Comparison of ENCODE assay signal across 1 cellular context in the genomic region with DNA sequence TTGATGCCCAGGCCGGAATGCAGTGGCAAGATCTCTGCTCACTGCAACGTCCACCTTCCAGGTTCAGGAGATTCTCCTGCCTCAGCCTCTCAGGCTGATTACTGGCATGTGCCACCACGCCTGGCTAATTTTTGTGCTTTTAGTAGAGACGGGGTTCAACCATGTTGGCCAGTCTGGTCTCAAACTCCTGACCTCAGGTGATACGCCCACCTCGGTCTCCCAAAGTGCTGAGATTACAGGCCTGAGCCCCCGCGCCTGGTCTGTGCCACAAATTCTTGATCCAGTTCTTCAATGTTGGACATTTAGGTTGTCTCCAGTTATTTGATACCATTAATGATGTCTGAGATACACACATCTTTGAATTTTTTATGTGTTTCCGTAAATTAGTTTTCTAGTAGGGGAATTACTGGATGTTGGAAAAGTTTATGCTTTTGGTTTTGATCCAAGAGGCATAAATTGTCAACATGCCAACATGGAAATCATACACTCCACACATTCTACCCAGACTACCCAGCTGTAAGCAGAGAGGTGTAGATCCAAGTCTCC.
A peak's percentile ranks its signal among the peaks of the same experiment; 100 is the strongest.
TF ChIP-seq lines count a peak whose summit lies in the region.

No MANE protein-coding gene starts in this region.

TF ChIP-seq in GM12878, 131 proteins besides CTCF, POLR2A, EP300 and RAD21:
- TF ChIP-seq BMI1 (IDR thresholded peaks at IDR 0.05; ENCODE audit: borderline replicate concordance) (peak; percentile 21; the same call in 1 of the 2 replicates), PAX5 (IDR thresholded peaks at IDR 0.05; ENCODE audit: borderline replicate concordance, low read depth, low read length) (peak; percentile 52; the same call in 1 of the 2 replicates), SMAD5 (IDR thresholded peaks at IDR 0.05; ENCODE audit: low read depth) (no peak), SMARCA5 (IDR thresholded peaks at IDR 0.05) (0 out of 2 replicates have a peak, but pooled peaks have one; percentile 11), SMC3 (IDR thresholded peaks at IDR 0.05; ENCODE audit: borderline replicate concordance, low read length) (peak; percentile 23; the same call in 1 of the 2 replicates), HDGF (IDR thresholded peaks at IDR 0.05) (0 out of 2 replicates have a peak, but pooled peaks have one; percentile 14), ZNF24 (IDR thresholded peaks at IDR 0.05) (peak; percentile 28; the same call in 1 of the 2 replicates), NR2C2 (IDR thresholded peaks at IDR 0.05; ENCODE audit: borderline replicate concordance, control insufficient read depth, insufficient read length, low read depth) (no peak)
- TF ChIP-seq, protein P1, sequence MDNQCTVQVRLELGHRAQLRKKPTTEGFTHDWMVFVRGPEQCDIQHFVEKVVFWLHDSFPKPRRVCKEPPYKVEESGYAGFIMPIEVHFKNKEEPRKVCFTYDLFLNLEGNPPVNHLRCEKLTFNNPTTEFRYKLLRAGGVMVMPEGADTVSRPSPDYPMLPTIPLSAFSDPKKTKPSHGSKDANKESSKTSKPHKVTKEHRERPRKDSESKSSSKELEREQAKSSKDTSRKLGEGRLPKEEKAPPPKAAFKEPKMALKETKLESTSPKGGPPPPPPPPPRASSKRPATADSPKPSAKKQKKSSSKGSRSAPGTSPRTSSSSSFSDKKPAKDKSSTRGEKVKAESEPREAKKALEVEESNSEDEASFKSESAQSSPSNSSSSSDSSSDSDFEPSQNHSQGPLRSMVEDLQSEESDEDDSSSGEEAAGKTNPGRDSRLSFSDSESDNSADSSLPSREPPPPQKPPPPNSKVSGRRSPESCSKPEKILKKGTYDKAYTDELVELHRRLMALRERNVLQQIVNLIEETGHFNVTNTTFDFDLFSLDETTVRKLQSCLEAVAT (IDR thresholded peaks at IDR 0.05), result 0 out of 2 replicates have a peak, but pooled peaks have one; percentile 27
- TF ChIP-seq, protein P2, sequence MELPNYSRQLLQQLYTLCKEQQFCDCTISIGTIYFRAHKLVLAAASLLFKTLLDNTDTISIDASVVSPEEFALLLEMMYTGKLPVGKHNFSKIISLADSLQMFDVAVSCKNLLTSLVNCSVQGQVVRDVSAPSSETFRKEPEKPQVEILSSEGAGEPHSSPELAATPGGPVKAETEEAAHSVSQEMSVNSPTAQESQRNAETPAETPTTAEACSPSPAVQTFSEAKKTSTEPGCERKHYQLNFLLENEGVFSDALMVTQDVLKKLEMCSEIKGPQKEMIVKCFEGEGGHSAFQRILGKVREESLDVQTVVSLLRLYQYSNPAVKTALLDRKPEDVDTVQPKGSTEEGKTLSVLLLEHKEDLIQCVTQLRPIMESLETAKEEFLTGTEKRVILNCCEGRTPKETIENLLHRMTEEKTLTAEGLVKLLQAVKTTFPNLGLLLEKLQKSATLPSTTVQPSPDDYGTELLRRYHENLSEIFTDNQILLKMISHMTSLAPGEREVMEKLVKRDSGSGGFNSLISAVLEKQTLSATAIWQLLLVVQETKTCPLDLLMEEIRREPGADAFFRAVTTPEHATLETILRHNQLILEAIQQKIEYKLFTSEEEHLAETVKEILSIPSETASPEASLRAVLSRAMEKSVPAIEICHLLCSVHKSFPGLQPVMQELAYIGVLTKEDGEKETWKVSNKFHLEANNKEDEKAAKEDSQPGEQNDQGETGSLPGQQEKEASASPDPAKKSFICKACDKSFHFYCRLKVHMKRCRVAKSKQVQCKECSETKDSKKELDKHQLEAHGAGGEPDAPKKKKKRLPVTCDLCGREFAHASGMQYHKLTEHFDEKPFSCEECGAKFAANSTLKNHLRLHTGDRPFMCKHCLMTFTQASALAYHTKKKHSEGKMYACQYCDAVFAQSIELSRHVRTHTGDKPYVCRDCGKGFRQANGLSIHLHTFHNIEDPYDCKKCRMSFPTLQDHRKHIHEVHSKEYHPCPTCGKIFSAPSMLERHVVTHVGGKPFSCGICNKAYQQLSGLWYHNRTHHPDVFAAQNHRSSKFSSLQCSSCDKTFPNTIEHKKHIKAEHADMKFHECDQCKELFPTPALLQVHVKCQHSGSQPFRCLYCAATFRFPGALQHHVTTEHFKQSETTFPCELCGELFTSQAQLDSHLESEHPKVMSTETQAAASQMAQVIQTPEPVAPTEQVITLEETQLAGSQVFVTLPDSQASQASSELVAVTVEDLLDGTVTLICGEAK (IDR thresholded peaks at IDR 0.05; ENCODE audit: borderline replicate concordance), result no peak
